Comparison of ENCODE assay signal across 8 cellular contexts in genomic region chr2:230067990-230068657, GRCh38. TPM values are rescaled to one million over a fixed set of nuclear protein-coding genes. Genes with fewer than 3 reads are reported as not detected.
DNase-seq lines count a peak whose midpoint lies in the region; ATAC-seq and TF ChIP-seq lines count a peak whose summit lies in the region.

No MANE protein-coding gene starts in this region.

- peak overlapping the region; percentile 21 to 75 (median 61) for H3K27ac ChIP-seq in thyroid gland

- H3K36me3 ChIP-seq in thyroid gland: no peaks in the 10 kb centered on the region

- H3K4me1 Mint-ChIP-seq in naive thymus-derived CD8-positive, alpha-beta T cell: peaks cover 8 to 27% (median 17%) of the 10 kb centered on the region in 4 donors

- no peaks in the 10 kb centered on the region for H3K27me3 ChIP-seq in thyroid gland

- intact Hi-C loops in thyroid gland (cut with DNase I): loop anchor here (5.0 kb wide), 1 partner anchor 94 kb away; no protein-coding TSS in a partner anchor

- peak overlapping the region in 3 of 10 donors; percentile 40 to 89 (median 85) for H3K27ac Mint-ChIP-seq in naive thymus-derived CD8-positive, alpha-beta T cell

- WGBS in thyroid gland, 2 donors: 0 to 1% methylated on average over 8 to 17 of the region's 65 CpGs

- peaks cover 0 to 2% (median 0%) of the 10 kb centered on the region in 3 donors for H3K36me3 Mint-ChIP-seq in naive thymus-derived CD8-positive, alpha-beta T cell

- POLR2A ChIA-PET in naive thymus-derived CD8-positive, alpha-beta T cell (lab: Charles Lee): no interaction called here

- DNase-seq in HFF-Myc (ENCODE audit: extremely low read depth, low read depth) (no peak), NCI-H460 (ENCODE audit: extremely low read depth, low read depth) (peak; percentile 30), fibroblast of the aortic adventitia (ENCODE audit: low read depth) (peak; percentile 21), thyroid gland (peak; percentile 61 to 65)
- DNase-seq in activated T-cell treated with anti-CD3 and anti-CD28 coated beads, Interleukin-2, amount 50 U/mL, for 48 hours: peak; percentile 69 to 77
- peak in 9 of 10 donors; percentile 17 to 66 (median 47) for DNase-seq in naive thymus-derived CD8-positive, alpha-beta T cell

- no peaks in the 10 kb centered on the region for H3K9me3 ChIP-seq in thyroid gland

- peak; percentile 58 to 62 for ATAC-seq in naive thymus-derived CD8-positive, alpha-beta T cell
- ATAC-seq in HG02623 (IDR thresholded peaks at IDR 0.05; ENCODE audit: unreplicated experiment): no peak

- TF ChIP-seq CTCF in HFF-Myc (IDR thresholded peaks at IDR 0.05; ENCODE audit: low read depth, low read length, missing control alignments) (peak; percentile 14), fibroblast of the aortic adventitia (IDR thresholded peaks at IDR 0.05; ENCODE audit: insufficient read depth, low read length) (no peak), thyroid gland (IDR thresholded peaks at IDR 0.05) (no peak)

- H3K27me3 Mint-ChIP-seq in naive thymus-derived CD8-positive, alpha-beta T cell: peaks cover 5 to 21% (median 7%) of the 10 kb centered on the region in 5 donors

- H3K4me3 Mint-ChIP-seq in naive thymus-derived CD8-positive, alpha-beta T cell: peak overlapping the region; percentile 75 to 97 (median 92)

- TF ChIP-seq POLR2A in thyroid gland (IDR thresholded peaks at IDR 0.05): no peak

- H3K4me3 ChIP-seq in GM08714 (ENCODE audit: low read length) (peak overlapping the region; percentile 54; the same call in 1 of the 2 replicates), HFF-Myc (replicated peaks; ENCODE audit: low read depth, low read length) (peak overlapping the region; percentile 43), fibroblast of the aortic adventitia (ENCODE audit: low read depth, low read length) (peak overlapping the region; percentile 66), thyroid gland (replicated peaks in 1 of 3) (peak overlapping the region; percentile 56 to 69 (median 60))

- no peaks in the 10 kb centered on the region for H3K4me1 ChIP-seq in thyroid gland

- peaks cover 0 to under 1% (median 0%) of the 10 kb centered on the region in 9 donors for H3K9me3 Mint-ChIP-seq in naive thymus-derived CD8-positive, alpha-beta T cell

RNA-seq across cellular contexts. Expression of gene SLC16A14, which starts 0.6 kb away (rescaled TPM):
- total RNA-seq in NCI-H460 (2014; rRNA removed; shearing (Covaris generic)): 27.6 and 28.4 TPM in 2 replicates
- polyA plus RNA-seq in NCI-H460 (2014; cell fraction: nucleus; rRNA removed): 17.7 and 25.2 TPM in 2 replicates
- 0.49 and 1.4 TPM in 2 replicates for total RNA-seq in fibroblast of the aortic adventitia (ENCODE audit: low replicate concordance)
- 1 to 10 TPM in 1 of 2 experiments, under 1 TPM in 1; 0.60 to 1.6 TPM for total RNA-seq in naive thymus-derived CD8-positive, alpha-beta T cell
- polyA plus RNA-seq in naive thymus-derived CD8-positive, alpha-beta T cell: under 1 TPM in 2 of 3 donors, not detected in 1; 0.16 to 0.25 TPM
- 1 to 10 TPM; 1.8 to 3.8 (median 2.0) TPM for total RNA-seq in thyroid gland
